8 cellular contexts compared by ENCODE assay signal in genomic region chr15:50883903-50884302, GRCh38. TPM values are rescaled to one million over a fixed set of nuclear protein-coding genes. Genes with fewer than 3 reads are reported as not detected.
DNase-seq lines count a peak whose midpoint lies in the region; ATAC-seq, FAIRE-seq and TF ChIP-seq lines count a peak whose summit lies in the region.

No MANE protein-coding gene starts in this region.

- POLR2A ChIA-PET in A549 (lab: Yijun Ruan, JAX) = interaction anchor here (0.6 to 3.4 kb wide), 2 partner anchors 248 to 529 kb away, joined by 5 to 21 read pairs; partner anchors contain the start of gene GABPB1

- H3K27me3 ChIP-seq in foreskin keratinocyte (no peaks in the 10 kb centered on the region), tibial artery (no peaks in the 10 kb centered on the region)

- CTCF ChIA-PET in A549 (lab: Yijun Ruan, JAX) = interaction anchor here (1.0 to 8.9 kb wide), 3 partner anchors 9 to 209 kb away, joined by 3 to 73 read pairs (median 4); no protein-coding TSS in a partner anchor

- intact Hi-C loops in tibial artery (cut with DNase I; ENCODE audit: low total_unique reads) = no loop called here

- DNase-seq in A549 (ENCODE audit: low read depth in 1 of 2, low spot score in 1 of 2) = peak in 1 of 2 experiments; percentile 52
- no peak for DNase-seq in GM19239 (ENCODE audit: insufficient read length, low spot score)
- DNase-seq in SKM-1 (lab: John Stamatoyannopoulos, UW; ENCODE audit: unreplicated experiment) = peak; percentile 79
- DNase-seq in foreskin keratinocyte = peak; percentile 59 to 82
- no peak for DNase-seq in tibial artery
- DNase-seq in NCI-H2081 (lab: John Stamatoyannopoulos, UW) = no peak

- 71% methylated on average over 2 of the region's 2 CpGs for WGBS in A549 (ENCODE audit: missing lambda C conversion rate)

- TF ChIP-seq POLR2A in A549 (IDR thresholded peaks at IDR 0.05; ENCODE audit: low read length) = no peak

- no peak for FAIRE-seq in A549 (lab: Jason Lieb, UNC)
- peak; percentile 57 for FAIRE-seq in GM19239 (lab: Jason Lieb, UNC)

- H3K4me2 ChIP-seq in A549 = peak overlapping the region; percentile 79

- no peak for TF ChIP-seq EP300 in A549 (IDR thresholded peaks at IDR 0.05)

- TF ChIP-seq CTCF in A549 (IDR thresholded peaks at IDR 0.05) = no peak
- TF ChIP-seq CTCF in foreskin keratinocyte (conservative IDR thresholded peaks at IDR 0.05) = no peak
- no peak for TF ChIP-seq CTCF in tibial artery (IDR thresholded peaks at IDR 0.05)

- no peaks in the 10 kb centered on the region for H3K9me3 ChIP-seq in A549
- H3K9me3 ChIP-seq in tibial artery = no peaks in the 10 kb centered on the region

- H3K27ac ChIP-seq in A549 (peak overlapping the region; percentile 87 to 89), foreskin keratinocyte (peak overlapping the region; percentile 89), tibial artery (no peak overlapping the region)

- ATAC-seq in A549 (0 out of 6 replicates have a peak, but pooled peaks of 1 of the 2 experiments have one; percentile 12), foreskin keratinocyte (peak; percentile 48), GM18909 (IDR thresholded peaks at IDR 0.05; ENCODE audit: poor library complexity, unreplicated experiment) (no peak)
- no peak for ATAC-seq in activated CD4-positive, CD25-positive, alpha-beta regulatory T cell treated with anti-CD3 and anti-CD28 coated beads, Interleukin-2, amount 50 U/mL, for 24 hours

- no peaks in the 10 kb centered on the region for H3K36me3 ChIP-seq in tibial artery

- no peak for TF ChIP-seq RAD21 in A549 (conservative IDR thresholded peaks at IDR 0.05 in 1 of 2, IDR thresholded peaks at IDR 0.05 in 1 of 2)

- no peak overlapping the region for H3K4me3 ChIP-seq in A549
- no peak overlapping the region for H3K4me3 ChIP-seq in tibial artery

- H3K4me1 ChIP-seq in A549 (peaks cover 54% of the 10 kb centered on the region), foreskin keratinocyte (peaks cover 27% of the 10 kb centered on the region), tibial artery (peaks cover 0 to 20% (median 13%) of the 10 kb centered on the region in 4 donors)

TF ChIP-seq in A549, 52 proteins besides CTCF, POLR2A, EP300 and RAD21:
- TF ChIP-seq RARB (CRISPR knock-in tag; IDR thresholded peaks at IDR 0.05) (no peak), FOSL2 (IDR thresholded peaks at IDR 0.05) (no peak), FOSL2 (CRISPR knock-in tag; IDR thresholded peaks at IDR 0.05) (peak; percentile 51; the same call in 1 of the 2 replicates), CHD2 (IDR thresholded peaks at IDR 0.05; ENCODE audit: low read length, partially characterized antibody) (no peak)

RNA-seq across cellular contexts. Expression of gene AP4E1, which starts 24.6 kb away (rescaled TPM):
- polyA plus RNA-seq in A549 (2011; rRNA removed) (9.5 and 9.6 TPM in 2 replicates), A549 (2017; fragmentation: RNase III; extraction: RNeasy Plus Mini Kit Qiagen cat#74134 plus additional on column Dnase treatment) (9.2 to 10.2 TPM (median 9.6 TPM) in 3 replicates), foreskin keratinocyte (2.5 and 3.2 TPM in 2 replicates)
- 1.6 and 1.9 TPM in 2 replicates for polyA plus RNA-seq in A549 (2012; cell fraction: cytosol; rRNA removed)
- 1.1 and 2.4 TPM in 2 replicates for polyA plus RNA-seq in A549 (2012; cell fraction: nucleus; rRNA removed)
- 6.4 and 6.9 TPM in 2 replicates for polyA minus RNA-seq in A549 (2011; rRNA and poly(A)+ RNA removed)
- 12.8 and 13.1 TPM in 2 replicates for total RNA-seq in foreskin keratinocyte

Comparison
In these comparisons a context has a peak if more than half of its experiments do, and no peak if none do; other contexts are left out.
1. DNase-seq: peak in SKM-1 (single experiment) and foreskin keratinocyte (2 of 2); none in GM19239 (single experiment), tibial artery (0 of 2) and NCI-H2081 (0 of 2).
2. H3K27ac ChIP-seq: peak in A549 (2 of 2) and foreskin keratinocyte (single experiment); none in tibial artery (0 of 2).